ENCODE assay signal across 15 cellular contexts in the genomic region with DNA sequence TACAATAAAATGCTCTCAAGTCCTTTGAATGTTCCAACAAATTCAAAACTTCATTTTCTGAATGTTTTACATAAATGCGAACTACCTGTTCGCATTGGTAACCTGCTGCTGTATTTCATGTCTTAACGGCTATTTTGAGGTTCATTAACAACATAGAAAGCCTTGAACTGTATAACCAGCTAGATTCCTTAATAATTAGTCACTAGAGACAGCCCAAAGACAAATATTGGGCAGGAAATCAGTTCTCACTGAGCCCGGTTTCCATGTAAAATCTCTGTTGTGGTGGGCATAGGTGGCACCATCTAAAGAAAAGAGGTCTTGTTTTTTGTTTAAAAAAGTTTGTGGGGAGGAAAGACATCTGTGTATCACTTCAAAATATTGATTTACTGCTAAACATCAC.
"Had no signal": no experiment of that assay in that cellular context is flagged by ENCODE, and none has a peak within 500 bp of the region (broad histone marks: within the 10 kb centered on the region; RNA-seq: fewer than 3 reads in every experiment).

No MANE protein-coding gene starts in this region.

- DNase-seq: activated CD4-positive, alpha-beta T cell treated with anti-CD3 and anti-CD28 coated beads for 48 hours; activated CD8-positive, alpha-beta T cell treated with anti-CD3 and anti-CD28 coated beads, Interleukin-2, amount 10 ng/mL, durations not matched to agents 7 days and 5 days; activated naive CD4-positive, alpha-beta T cell treated with Interleukin-2 at 50 U/mL for 16 hours; endodermal cell; hypothalamus; left colon; naive B cell; spleen; stimulated activated CD4-positive, alpha-beta T cell treated with anti-CD3 and anti-CD28 coated beads, Interleukin-1b, Interleukin-23, amount 100 ng/mL, for 48 hours; stimulated activated naive CD4-positive, alpha-beta T cell treated with Interleukin-2 at 50 U/mL for 16 hours had no signal

- H3K9me3 ChIP-seq: body of pancreas, spleen had no signal

- H3K27ac Mint-ChIP-seq: activated CD8-positive, alpha-beta T cell treated with anti-CD3 and anti-CD28 coated beads, Interleukin-2, amount 10 ng/mL, durations not matched to agents 7 days and 5 days; type B pancreatic cell had no signal

- H3K27me3 ChIP-seq: body of pancreas, spleen had no signal

- H3K4me1 ChIP-seq: body of pancreas, spleen had no signal

- H3K4me3 ChIP-seq: body of pancreas, lung, spleen had no signal

- H3K4me3 Mint-ChIP-seq: activated CD8-positive, alpha-beta T cell treated with anti-CD3 and anti-CD28 coated beads, Interleukin-2, amount 10 ng/mL, durations not matched to agents 7 days and 5 days; central memory CD8-positive, alpha-beta T cell; endodermal cell; naive B cell; type B pancreatic cell had no signal

- H3K27me3 Mint-ChIP-seq: central memory CD8-positive, alpha-beta T cell; naive B cell; progenitor cell of endocrine pancreas; type B pancreatic cell had no signal

- H3K9me3 Mint-ChIP-seq: central memory CD8-positive, alpha-beta T cell; endodermal cell; naive B cell; type B pancreatic cell had no signal

- H3K4me1 Mint-ChIP-seq: central memory CD8-positive, alpha-beta T cell; endodermal cell had no signal
